ENCODE assay signal across 1 cellular context in the genomic region with DNA sequence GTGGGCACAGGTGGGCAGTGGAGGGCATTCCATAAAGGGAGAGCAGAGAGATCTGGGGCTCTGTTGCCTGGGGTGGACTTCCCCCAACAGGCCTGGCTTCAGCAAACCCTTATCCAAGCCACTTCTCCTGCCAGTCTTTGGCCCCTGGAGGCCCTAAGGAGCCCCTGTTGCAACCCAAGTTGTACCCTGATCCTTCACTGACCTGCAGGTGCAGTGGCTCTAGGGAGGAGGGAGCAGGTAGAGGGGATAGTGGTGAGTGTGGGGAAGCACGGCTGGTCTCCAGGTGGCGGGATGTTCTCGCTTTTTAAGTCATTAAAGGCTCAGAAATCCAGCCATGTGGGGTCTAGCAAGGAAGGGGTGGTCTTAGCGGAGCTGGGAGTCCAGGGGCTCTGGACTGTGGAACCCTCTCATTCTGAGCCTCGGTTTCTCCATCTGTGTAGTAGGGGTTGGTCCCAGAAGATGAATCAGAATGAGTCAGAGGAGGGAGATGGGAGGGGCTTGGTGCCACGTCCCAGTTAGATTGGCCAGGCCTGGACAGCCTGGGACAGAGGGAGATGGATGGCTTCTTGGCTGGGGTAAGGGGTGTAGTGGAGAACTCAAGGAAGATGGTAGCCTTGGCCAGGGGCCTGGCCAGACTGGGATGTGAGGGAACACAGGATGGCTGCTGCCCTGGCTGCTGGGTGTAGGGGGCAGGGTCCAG.
TF ChIP-seq lines count a peak whose summit lies in the region.

No MANE protein-coding gene starts in this region.

TF ChIP-seq in SK-N-SH treated with all-trans-retinoic acid at 6 μM for 48 hours, 23 proteins besides CTCF, POLR2A, EP300 and RAD21 (continued from another document):
- no peak for TF ChIP-seq TSHZ2 (CRISPR knock-in tag; IDR thresholded peaks at IDR 0.05)
- TF ChIP-seq OSR1 (CRISPR knock-in tag; IDR thresholded peaks at IDR 0.05), result no peak
- no peak for TF ChIP-seq PPARA (CRISPR knock-in tag; IDR thresholded peaks at IDR 0.05; ENCODE audit: borderline replicate concordance)
